ENCODE assay signal across 26 cellular contexts in genomic region chr4:66972087-66972486, GRCh38.
DNase-seq lines count a peak whose midpoint lies in the region; ATAC-seq and TF ChIP-seq lines count a peak whose summit lies in the region.
"Had no signal": no experiment of that assay in that cellular context is flagged by ENCODE, and none has a peak within 500 bp of the region (broad histone marks: within the 10 kb centered on the region; RNA-seq: fewer than 3 reads in every experiment).

No MANE protein-coding gene starts in this region.

- no peak overlapping the region for H3K4me2 ChIP-seq in SK-N-SH

- no peaks in the 10 kb centered on the region for H3K9me3 ChIP-seq in SK-N-SH
- H3K9me3 ChIP-seq: SJCRH30 had no signal

- ATAC-seq in SK-N-SH treated with all-trans-retinoic acid at 6 μM for 48 hours (no peak), HG03025 (IDR thresholded peaks at IDR 0.05; ENCODE audit: low FRiP score, unreplicated experiment) (no peak), HG02870 (IDR thresholded peaks at IDR 0.05; ENCODE audit: unreplicated experiment) (no peak)
- ATAC-seq: activated CD8-positive, alpha-beta T cell treated with anti-CD3 and anti-CD28 coated beads for 36 hours; activated naive CD4-positive, alpha-beta T cell treated with anti-CD3 and anti-CD28 coated beads, Interleukin-2, amount 50 U/mL, for 72 hours; CD8-positive, alpha-beta T cell; left lobe of liver; naive thymus-derived CD4-positive, alpha-beta T cell; stimulated activated naive B cell treated with anti-CD40 and anti-IgM and Interleukin-4, amounts not matched to agents 10 μg/mL and 1 μg/mL and 100 μg/mL, for 72 hours; T-helper 17 cell had no signal

- 9% methylated on average over 2 of the region's 2 CpGs for WGBS in SK-N-SH (ENCODE audit: low lambda C conversion rate)

- H3K4me1 ChIP-seq in SK-N-SH (ENCODE audit: control insufficient read depth in 1 of 2, insufficient read depth in 2 of 2, low read depth in 1 of 2, low read length in 1 of 2) = no peaks in the 10 kb centered on the region
- H3K4me1 ChIP-seq: SJCRH30 had no signal

- no peaks in the 10 kb centered on the region for H4K20me1 ChIP-seq in SK-N-SH (ENCODE audit: insufficient read depth)

- H3K9me2 ChIP-seq in SK-N-SH = no peaks in the 10 kb centered on the region

- no peak for TF ChIP-seq EP300 in SK-N-SH (IDR thresholded peaks at IDR 0.05; ENCODE audit: borderline replicate concordance in 1 of 2, low read depth in 1 of 2, low read length in 1 of 2)

- no peaks in the 10 kb centered on the region for H3K36me3 ChIP-seq in SK-N-SH (replicated peaks in 1 of 2; ENCODE audit: control insufficient read depth in 1 of 2, insufficient read depth in 2 of 2, low read length in 1 of 2)
- H3K36me3 ChIP-seq: SJCRH30 had no signal

- H3K27ac ChIP-seq in SK-N-SH (ENCODE audit: low read depth in 2 of 2, low read length in 1 of 2) = no peak overlapping the region
- H3K27ac ChIP-seq: SJCRH30 had no signal

- TF ChIP-seq CTCF in SK-N-SH (IDR thresholded peaks at IDR 0.05) (peak; percentile 26; the same call in 1 of the 2 replicates), fibroblast of pulmonary artery (IDR thresholded peaks at IDR 0.05; ENCODE audit: low read length, missing control alignments) (no peak)

- H3K27me3 ChIP-seq in SK-N-SH (ENCODE audit: insufficient read depth) = no peaks in the 10 kb centered on the region; the same call in 1 of the 2 replicates
- H3K27me3 ChIP-seq: SJCRH30 had no signal

- H3F3A ChIP-seq in SK-N-SH (replicated peaks; ENCODE audit: insufficient read depth) = no peaks in the 10 kb centered on the region

- POLR2A ChIA-PET in SK-N-SH (lab: Yijun Ruan, JAX) = no interaction called here

- H3K4me3 ChIP-seq in SK-N-SH (ENCODE audit: low read depth in 2 of 2, low read length in 1 of 2) (no peak overlapping the region), fibroblast of pulmonary artery (replicated peaks; ENCODE audit: low read depth, low read length) (no peak overlapping the region)
- H3K4me3 ChIP-seq: SJCRH30 had no signal

- no peak overlapping the region for H3K9ac ChIP-seq in SK-N-SH

- DNase-seq in SK-N-SH (no peak), OCI-M1 (lab: John Stamatoyannopoulos, UW) (peak; percentile 10), fibroblast of pulmonary artery (ENCODE audit: low read depth) (peak; percentile 3), Ammon's horn (ENCODE audit: low spot score) (no peak), NCI-H2227 treated with DMSO at 0.1 percent for 48 hours (lab: John Stamatoyannopoulos, UW) (no peak)
- DNase-seq: activated CD4-positive, alpha-beta T cell treated with anti-CD3 and anti-CD28 coated beads for 1 hour; activated CD8-positive, alpha-beta T cell treated with anti-CD3 and anti-CD28 coated beads for 36 hours; aorta; caudate nucleus; CD8-positive, alpha-beta T cell; dermis blood vessel endothelial cell; hypothalamus; immature natural killer cell; KG1; naive thymus-derived CD4-positive, alpha-beta T cell; NCI-H146; NCI-H510A treated with DMSO at 0.1 percent for 48 hours; occipital lobe; SJCRH30; stimulated activated naive B cell treated with anti-CD40 and anti-IgM and Interleukin-4, amounts not matched to agents 10 μg/mL and 1 μg/mL and 100 μg/mL, for 72 hours; T-helper 17 cell had no signal

- no peak overlapping the region for H2AFZ ChIP-seq in SK-N-SH (ENCODE audit: low read depth)

- H3K79me2 ChIP-seq in SK-N-SH (ENCODE audit: insufficient read depth) = no peaks in the 10 kb centered on the region

- CTCF ChIA-PET in SK-N-SH (lab: Yijun Ruan, JAX) = no interaction called here

- TF ChIP-seq RAD21 in SK-N-SH (IDR thresholded peaks at IDR 0.05; ENCODE audit: low read length) = no peak

TF ChIP-seq in SK-N-SH, 30 proteins besides CTCF, POLR2A, EP300 and RAD21:
- no peak for TF ChIP-seq FOSL2 (IDR thresholded peaks at IDR 0.05; ENCODE audit: borderline replicate concordance, low read depth)
- no peak for TF ChIP-seq RXRA (IDR thresholded peaks at IDR 0.05; ENCODE audit: borderline replicate concordance, low read depth)
- TF ChIP-seq JUND (IDR thresholded peaks at IDR 0.05) = no peak
- TF ChIP-seq RFX5 (IDR thresholded peaks at IDR 0.05; ENCODE audit: low read length) = no peak
- TF ChIP-seq MEF2A (IDR thresholded peaks at IDR 0.05; ENCODE audit: borderline replicate concordance, low read depth) = no peak
- TF ChIP-seq POLR2AphosphoS5 (IDR thresholded peaks at IDR 0.05; ENCODE audit: low read depth, low read length) = no peak
- no peak for TF ChIP-seq MAX (IDR thresholded peaks at IDR 0.05; ENCODE audit: low read depth)
- no peak for TF ChIP-seq SIN3A (IDR thresholded peaks at IDR 0.05; ENCODE audit: borderline replicate concordance, low read depth, low read length)

TF ChIP-seq in SK-N-SH treated with all-trans-retinoic acid at 6 μM for 48 hours, 23 proteins besides CTCF, POLR2A, EP300 and RAD21:
- no peak for TF ChIP-seq RARB (CRISPR knock-in tag; IDR thresholded peaks at IDR 0.05)
- no peak for TF ChIP-seq SNAI2 (CRISPR knock-in tag; IDR thresholded peaks at IDR 0.05)
- TF ChIP-seq ZFP3 (CRISPR knock-in tag; IDR thresholded peaks at IDR 0.05) = no peak
- TF ChIP-seq ZC3H10 (CRISPR knock-in tag; IDR thresholded peaks at IDR 0.05) = no peak
- no peak for TF ChIP-seq TOX (CRISPR knock-in tag; IDR thresholded peaks at IDR 0.05; ENCODE audit: borderline replicate concordance)
- no peak for TF ChIP-seq TCF4 (CRISPR knock-in tag; IDR thresholded peaks at IDR 0.05; ENCODE audit: borderline replicate concordance)
- TF ChIP-seq ARNTL (CRISPR knock-in tag; IDR thresholded peaks at IDR 0.05; ENCODE audit: borderline replicate concordance, low read depth) = no peak

Comparison
In these comparisons a context has a peak if more than half of its experiments do, and no peak if none do; other contexts are left out.
1. DNase-seq: peak in OCI-M1 (single experiment) and fibroblast of pulmonary artery (single experiment); none in SK-N-SH (single experiment), Ammon's horn (single experiment) and NCI-H2227 treated with DMSO at 0.1 percent for 48 hours (single experiment).